Comparison of ENCODE assay signal across 1 cellular context in the genomic region with DNA sequence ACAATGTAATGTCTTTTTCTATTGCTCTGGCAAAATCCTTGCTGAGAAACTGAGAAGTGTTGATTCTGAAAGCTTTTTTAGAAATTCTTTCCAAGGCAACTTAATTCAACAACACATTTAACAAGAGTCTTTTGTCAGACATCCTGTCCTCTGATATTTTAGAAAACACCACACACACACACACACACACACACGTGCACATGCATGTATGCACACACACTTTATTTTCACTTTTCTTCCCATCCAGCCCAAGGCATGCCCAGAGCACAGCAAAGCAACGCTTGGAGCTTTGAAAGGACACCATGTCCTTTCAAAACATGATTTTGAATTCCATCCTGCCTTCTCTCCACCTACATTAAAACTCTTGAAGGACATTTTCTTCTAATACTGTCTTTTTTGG.
TF ChIP-seq lines count a peak whose summit lies in the region.

No MANE protein-coding gene starts in this region.

TF ChIP-seq in K562, 482 proteins besides CTCF, POLR2A, EP300 and RAD21:
- TF ChIP-seq, protein P1, sequence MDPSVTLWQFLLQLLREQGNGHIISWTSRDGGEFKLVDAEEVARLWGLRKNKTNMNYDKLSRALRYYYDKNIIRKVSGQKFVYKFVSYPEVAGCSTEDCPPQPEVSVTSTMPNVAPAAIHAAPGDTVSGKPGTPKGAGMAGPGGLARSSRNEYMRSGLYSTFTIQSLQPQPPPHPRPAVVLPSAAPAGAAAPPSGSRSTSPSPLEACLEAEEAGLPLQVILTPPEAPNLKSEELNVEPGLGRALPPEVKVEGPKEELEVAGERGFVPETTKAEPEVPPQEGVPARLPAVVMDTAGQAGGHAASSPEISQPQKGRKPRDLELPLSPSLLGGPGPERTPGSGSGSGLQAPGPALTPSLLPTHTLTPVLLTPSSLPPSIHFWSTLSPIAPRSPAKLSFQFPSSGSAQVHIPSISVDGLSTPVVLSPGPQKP (CRISPR knock-in tag; IDR thresholded peaks at IDR 0.05), result no peak
- TF ChIP-seq ZNF780A (CRISPR knock-in tag; IDR thresholded peaks at IDR 0.05) (no peak), NBN (IDR thresholded peaks at IDR 0.05; ENCODE audit: low read depth) (no peak), DPF2 (IDR thresholded peaks at IDR 0.05) (no peak), KLF1 (tag; IDR thresholded peaks at IDR 0.05) (no peak)
- TF ChIP-seq, protein P2, sequence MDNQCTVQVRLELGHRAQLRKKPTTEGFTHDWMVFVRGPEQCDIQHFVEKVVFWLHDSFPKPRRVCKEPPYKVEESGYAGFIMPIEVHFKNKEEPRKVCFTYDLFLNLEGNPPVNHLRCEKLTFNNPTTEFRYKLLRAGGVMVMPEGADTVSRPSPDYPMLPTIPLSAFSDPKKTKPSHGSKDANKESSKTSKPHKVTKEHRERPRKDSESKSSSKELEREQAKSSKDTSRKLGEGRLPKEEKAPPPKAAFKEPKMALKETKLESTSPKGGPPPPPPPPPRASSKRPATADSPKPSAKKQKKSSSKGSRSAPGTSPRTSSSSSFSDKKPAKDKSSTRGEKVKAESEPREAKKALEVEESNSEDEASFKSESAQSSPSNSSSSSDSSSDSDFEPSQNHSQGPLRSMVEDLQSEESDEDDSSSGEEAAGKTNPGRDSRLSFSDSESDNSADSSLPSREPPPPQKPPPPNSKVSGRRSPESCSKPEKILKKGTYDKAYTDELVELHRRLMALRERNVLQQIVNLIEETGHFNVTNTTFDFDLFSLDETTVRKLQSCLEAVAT (IDR thresholded peaks at IDR 0.05), result no peak
- TF ChIP-seq, protein P3, sequence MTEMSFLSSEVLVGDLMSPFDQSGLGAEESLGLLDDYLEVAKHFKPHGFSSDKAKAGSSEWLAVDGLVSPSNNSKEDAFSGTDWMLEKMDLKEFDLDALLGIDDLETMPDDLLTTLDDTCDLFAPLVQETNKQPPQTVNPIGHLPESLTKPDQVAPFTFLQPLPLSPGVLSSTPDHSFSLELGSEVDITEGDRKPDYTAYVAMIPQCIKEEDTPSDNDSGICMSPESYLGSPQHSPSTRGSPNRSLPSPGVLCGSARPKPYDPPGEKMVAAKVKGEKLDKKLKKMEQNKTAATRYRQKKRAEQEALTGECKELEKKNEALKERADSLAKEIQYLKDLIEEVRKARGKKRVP (CRISPR knock-in tag; IDR thresholded peaks at IDR 0.05), result no peak
